ENCODE assay signal across 9 cellular contexts in the genomic region with DNA sequence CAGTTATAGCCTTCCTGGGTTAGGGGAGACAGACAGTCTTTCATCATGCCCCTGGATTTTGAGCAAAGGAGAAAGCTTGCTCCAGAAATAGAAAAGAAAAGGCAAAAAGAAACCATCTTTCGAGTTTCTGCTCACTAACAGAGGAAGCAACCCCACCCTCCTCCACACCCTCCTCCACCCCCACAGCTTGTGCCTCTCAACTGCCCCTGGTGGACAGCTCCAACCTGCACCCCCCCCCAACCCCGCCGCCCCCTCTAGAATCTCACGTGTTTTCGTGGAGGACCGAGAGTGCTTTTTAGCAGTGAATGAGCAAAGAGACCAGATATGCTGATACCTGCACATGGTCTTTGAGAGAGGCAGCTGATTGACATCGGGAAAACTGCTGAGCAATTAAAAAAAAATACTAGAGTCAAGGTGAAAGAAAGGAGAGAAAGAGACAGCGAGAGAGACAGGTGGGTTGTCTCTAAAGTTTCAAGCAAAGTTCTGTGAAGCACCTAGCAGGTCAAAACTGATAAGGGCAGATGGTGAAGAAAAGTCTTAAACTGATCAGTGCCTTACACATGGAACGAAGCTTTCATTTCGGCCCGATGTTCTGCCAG.
DNase-seq lines count a peak whose midpoint lies in the region; ATAC-seq and TF ChIP-seq lines count a peak whose summit lies in the region.
"Had no signal": no experiment of that assay in that cellular context is flagged by ENCODE, and none has a peak within 500 bp of the region (broad histone marks: within the 10 kb centered on the region; RNA-seq: fewer than 3 reads in every experiment).

No MANE protein-coding gene starts in this region.

- no peak overlapping the region for H3K4me2 ChIP-seq in mammary epithelial cell (ENCODE audit: insufficient read depth, low read depth, low read length)

- no peaks in the 10 kb centered on the region for H4K20me1 ChIP-seq in mammary epithelial cell (ENCODE audit: insufficient read depth, low read length)

- H3K27me3 Mint-ChIP-seq in MCF 10A (ENCODE audit: insufficient read depth, unreplicated experiment), result peaks cover 67% of the 10 kb centered on the region

- H3K27ac ChIP-seq in mammary epithelial cell (ENCODE audit: insufficient read depth, low read depth, low read length), result no peak overlapping the region
- no peak overlapping the region for H3K27ac ChIP-seq in suprapubic skin
- no peak overlapping the region for H3K27ac ChIP-seq in aorta (ENCODE audit: low read depth in 1 of 2, low read length in 2 of 2)

- CTCF ChIA-PET in MCF 10A (lab: Yijun Ruan, JAX), result interaction anchor here (0.6 to 2.5 kb wide), 7 partner anchors 9 to 367 kb away, joined by 3 to 6 read pairs (median 5); no protein-coding TSS in a partner anchor
- CTCF ChIA-PET in mammary epithelial cell (lab: Charles Lee; ENCODE audit: low non-redundant PET), result interaction anchor here (0.6 kb wide), 1 partner anchor 123 kb away, joined by 17 read pairs; no protein-coding TSS in a partner anchor

- 64% methylated on average over 7 of the region's 11 CpGs for WGBS in mammary epithelial cell (ENCODE audit: low coverage, missing lambda C conversion rate)
- WGBS in suprapubic skin, result 68% methylated on average over 11 of the region's 11 CpGs
- 59 to 63% methylated on average over 11 of the region's 11 CpGs for WGBS in aorta, 2 donors

- H3K9me3 Mint-ChIP-seq in MCF 10A (ENCODE audit: unreplicated experiment), result no peaks in the 10 kb centered on the region

- in situ Hi-C loops in mammary epithelial cell (cut with MboI; ENCODE audit: low sequenced_read_pairs in 2 of 2), result no loop called here

- intact Hi-C loops in MCF 10A (cut with micrococcal nuclease) (loop anchor here (5.0 kb wide), 2 partner anchors 204 to 361 kb away; a partner anchor contains a TSS), mammary epithelial cell (cut with micrococcal nuclease) (no loop called here), aorta (cut with DNase I) (no loop called here)

- no peak overlapping the region for H2AFZ ChIP-seq in mammary epithelial cell (ENCODE audit: low read depth, low read length)

- no peak overlapping the region for H3K27ac Mint-ChIP-seq in MCF 10A (ENCODE audit: low read depth, unreplicated experiment)

- H3K4me3 Mint-ChIP-seq in MCF 10A (ENCODE audit: unreplicated experiment), result no peak overlapping the region

- no peaks in the 10 kb centered on the region for H3K36me3 Mint-ChIP-seq in MCF 10A (ENCODE audit: insufficient read depth, unreplicated experiment)

- H3K9me3 ChIP-seq in mammary epithelial cell (replicated peaks; ENCODE audit: insufficient read depth, low read length) (peaks cover 5% of the 10 kb centered on the region), suprapubic skin (no peaks in the 10 kb centered on the region), aorta (ENCODE audit: control insufficient read depth, low read length) (peaks cover 4% of the 10 kb centered on the region)

- no peaks in the 10 kb centered on the region for H3K27me3 ChIP-seq in mammary epithelial cell (ENCODE audit: insufficient read depth, low read length)
- peaks cover 11% of the 10 kb centered on the region for H3K27me3 ChIP-seq in suprapubic skin
- peaks cover 0 to 1% of the 10 kb centered on the region in 2 donors for H3K27me3 ChIP-seq in aorta (ENCODE audit: control insufficient read depth in 1 of 2, insufficient read depth in 2 of 2, low read length in 1 of 2)

- TF ChIP-seq EP300 in suprapubic skin (IDR thresholded peaks at IDR 0.05), result no peak

- no peak for TF ChIP-seq POLR2A in suprapubic skin (IDR thresholded peaks at IDR 0.05)

- dilution Hi-C loops in mammary epithelial cell (cut with HindIII; ENCODE audit: low sequenced_read_pairs), result no loop called here

- no peak for DNase-seq in MCF 10A (ENCODE audit: unreplicated experiment)
- no peak for DNase-seq in mammary epithelial cell
- peak; percentile 50 for DNase-seq in NCI-H2171 treated with DMSO at 0.1 percent for 48 hours (lab: John Stamatoyannopoulos, UW)
- no peak for DNase-seq in epithelial cell of proximal tubule (ENCODE audit: low read depth)
- no peak for DNase-seq in suprapubic skin (ENCODE audit: low spot score in 2 of 2)
- no peak for DNase-seq in aorta
- DNase-seq in effector CD8-positive, alpha-beta T cell (lab: John Stamatoyannopoulos, UW), result no peak
- DNase-seq: stimulated activated CD4-positive, alpha-beta T cell treated with anti-CD3 and anti-CD28 coated beads, Interleukin-12 subunit alpha, Interleukin-12 subunit beta, amount 100 ng/mL, for 4 hours had no signal

- ATAC-seq in aorta (ENCODE audit: low FRiP score) (no peak), GM21423 (IDR thresholded peaks at IDR 0.05; ENCODE audit: unreplicated experiment) (no peak)

- TF ChIP-seq CTCF in MCF 10A (IDR thresholded peaks at IDR 0.05; ENCODE audit: unreplicated experiment), result peak; percentile 6
- TF ChIP-seq CTCF in mammary epithelial cell (conservative IDR thresholded peaks at IDR 0.05 in 1 of 2, IDR thresholded peaks at IDR 0.05 in 1 of 2; ENCODE audit: extremely low read depth in 1 of 2, insufficient read depth in 1 of 2, low read depth in 1 of 2, low read length in 2 of 2), result no peak
- peak; percentile 54 for TF ChIP-seq CTCF in epithelial cell of proximal tubule (conservative IDR thresholded peaks at IDR 0.05; ENCODE audit: low read depth, low read length)
- TF ChIP-seq CTCF in suprapubic skin (IDR thresholded peaks at IDR 0.05), result peak in 1 of 2 donors; percentile 18

- BruUV-seq in MCF 10A (replicated peaks; lab: Mats Ljungman, UMichigan), result no TSS peak
- BruUV-seq in mammary epithelial cell (replicated peaks; lab: Mats Ljungman, UMichigan), result no TSS peak

- POLR2A ChIA-PET in MCF 10A (lab: Yijun Ruan, JAX), result interaction anchor here (1.1 to 1.9 kb wide), 2 partner anchors 12 to 209 kb away, joined by 3 to 8 read pairs; no protein-coding TSS in a partner anchor

- no peak overlapping the region for H3K9ac ChIP-seq in mammary epithelial cell (ENCODE audit: insufficient read depth, low read length)

- H3K4me1 ChIP-seq in mammary epithelial cell (ENCODE audit: insufficient read depth, low read length) (no peaks in the 10 kb centered on the region), suprapubic skin (peaks cover 8% of the 10 kb centered on the region), aorta (ENCODE audit: control insufficient read depth in 1 of 2, insufficient read depth in 2 of 2, low read length in 2 of 2) (no peaks in the 10 kb centered on the region)

- no peaks in the 10 kb centered on the region for H3K79me2 ChIP-seq in mammary epithelial cell (ENCODE audit: insufficient read depth, low read length)

- H3K36me3 ChIP-seq in mammary epithelial cell (ENCODE audit: insufficient read depth, low read length) (no peaks in the 10 kb centered on the region), suprapubic skin (no peaks in the 10 kb centered on the region), aorta (ENCODE audit: control insufficient read depth in 1 of 2, insufficient read depth in 2 of 2, low read length in 1 of 2) (no peaks in the 10 kb centered on the region)

- peaks cover 9% of the 10 kb centered on the region for H3K4me1 Mint-ChIP-seq in MCF 10A (ENCODE audit: insufficient read depth, unreplicated experiment)

- H3K4me3 ChIP-seq in mammary epithelial cell (replicated peaks in 1 of 3; ENCODE audit: insufficient read depth in 1 of 3, low read depth in 2 of 3, low read length in 3 of 3), result no peak overlapping the region
- peak overlapping the region; percentile 47 for H3K4me3 ChIP-seq in epithelial cell of proximal tubule (ENCODE audit: low read depth, low read length)
- peak overlapping the region; percentile 25 for H3K4me3 ChIP-seq in suprapubic skin
- no peak overlapping the region for H3K4me3 ChIP-seq in aorta (ENCODE audit: low read length in 2 of 2)

Comparison
In these comparisons a context has a peak if more than half of its experiments do, and no peak if none do; other contexts are left out.
1. CTCF ChIP-seq: peak in MCF 10A (single experiment) and epithelial cell of proximal tubule (single experiment); none in mammary epithelial cell (0 of 2).
2. H3K4me3 ChIP-seq: peak in epithelial cell of proximal tubule (single experiment) and suprapubic skin (single experiment); none in mammary epithelial cell (0 of 3) and aorta (0 of 2).